ENCODE assay signal across 23 cellular contexts in genomic region chr6:137006056-137006455, GRCh38.
"Had no signal": no experiment of that assay in that cellular context is flagged by ENCODE, and none has a peak within 500 bp of the region (broad histone marks: within the 10 kb centered on the region; RNA-seq: fewer than 3 reads in every experiment).

No MANE protein-coding gene starts in this region.

- DNase-seq: stimulated activated CD4-positive, alpha-beta T cell treated with anti-CD3 and anti-CD28 coated beads, Interleukin-2, amount 100 ng/mL, for 48 hours; stimulated activated CD4-positive, alpha-beta T cell treated with anti-CD3 and anti-CD28 coated beads, Interleukin-4, amount 100 ng/mL, for 1 hour; stimulated activated CD4-positive, alpha-beta T cell treated with anti-CD3 and anti-CD28 coated beads, Interleukin-4, amount 100 ng/mL, for 24 hours; stimulated activated CD4-positive, alpha-beta T cell treated with anti-CD3 and anti-CD28 coated beads, Interleukin-4, amount 100 ng/mL, for 4 hours; stimulated activated CD8-positive, alpha-beta memory T cell treated with anti-CD3 and anti-CD28 coated beads, Interleukin-4, amount 100 ng/mL, for 48 hours; stimulated activated naive B cell treated with anti-CD40 and anti-IgM and Interleukin-4, amounts not matched to agents 10 μg/mL and 1 μg/mL and 100 μg/mL, for 72 hours; stimulated activated naive CD4-positive, alpha-beta T cell; stimulated activated naive CD4-positive, alpha-beta T cell treated with Interleukin-2 at 50 U/mL for 16 hours; stimulated activated naive CD8-positive, alpha-beta T cell treated with anti-CD3 and anti-CD28 coated beads, Interleukin-15, amount 100 ng/mL, for 72 hours; stimulated activated naive CD8-positive, alpha-beta T cell treated with anti-CD3 and anti-CD28 coated beads, Interleukin-15, Interleukin-2, amounts not matched to agents 100 U/mL and 50 U/mL, for 24 hours; stomach; substantia nigra; testis; thyroid gland; tibial artery; transverse colon; upper lobe of left lung; upper lobe of right lung; uterus had no signal

- H3K36me3 ChIP-seq: thoracic aorta, thyroid gland, tibial nerve, transverse colon, upper lobe of left lung, upper lobe of right lung, uterus, vagina had no signal

- H3K27ac ChIP-seq: stomach, suprapubic skin, testis, thoracic aorta, thyroid gland, tibial artery, tibial nerve, transverse colon, upper lobe of left lung, upper lobe of right lung, uterus, vagina had no signal

- H3K9me3 ChIP-seq: stomach, suprapubic skin, testis, thoracic aorta, thyroid gland, tibial artery, tibial nerve, transverse colon, upper lobe of left lung, upper lobe of right lung, uterus, vagina had no signal

- H3K4me3 ChIP-seq: stomach, suprapubic skin, testis, thoracic aorta, thyroid gland, tibial artery, tibial nerve, transverse colon, upper lobe of left lung, upper lobe of right lung, uterus, vagina had no signal

- H3K4me1 ChIP-seq: testis, thyroid gland, tibial artery, tibial nerve, upper lobe of left lung, upper lobe of right lung, uterus, vagina had no signal

- H3K27me3 ChIP-seq: stomach, suprapubic skin, testis, thyroid gland, tibial nerve, transverse colon, upper lobe of left lung, upper lobe of right lung, uterus, vagina had no signal
